ENCODE assay signal across 9 cellular contexts in the genomic region with DNA sequence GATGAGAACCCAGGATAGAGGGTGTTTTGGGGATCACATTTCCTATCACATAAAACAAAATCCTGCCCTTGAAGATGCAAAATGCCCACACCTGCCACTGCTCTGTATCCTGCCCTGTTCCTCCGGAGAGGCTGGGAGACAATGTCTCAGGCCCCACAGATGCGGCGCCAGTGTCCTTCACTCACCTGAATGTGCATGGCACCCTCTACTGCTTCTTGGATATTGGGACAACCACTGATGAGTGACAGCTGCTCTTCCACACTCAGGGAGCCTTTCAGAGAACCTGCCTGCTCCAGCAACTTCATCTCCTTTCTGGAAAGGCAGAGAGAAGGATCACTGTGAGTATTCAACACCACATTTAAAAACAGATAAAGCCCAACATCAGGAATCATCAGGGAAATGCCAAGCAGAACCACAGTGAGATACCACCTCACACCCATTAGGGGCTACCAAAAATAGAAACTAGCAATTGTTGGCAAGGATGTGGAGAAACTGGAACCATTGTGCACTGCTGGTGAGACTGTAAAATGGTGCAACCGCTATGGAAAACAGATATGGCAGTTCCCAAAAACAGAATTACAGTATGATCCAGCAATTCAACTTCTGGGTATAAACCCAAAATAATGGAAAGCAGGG. TPM values are rescaled to one million over a fixed set of nuclear protein-coding genes. Genes with fewer than 3 reads are reported as not detected.
DNase-seq lines count a peak whose midpoint lies in the region; ATAC-seq and TF ChIP-seq lines count a peak whose summit lies in the region.
"Had no signal": no experiment of that assay in that cellular context is flagged by ENCODE, and none has a peak within 500 bp of the region (broad histone marks: within the 10 kb centered on the region; RNA-seq: fewer than 3 reads in every experiment).

No MANE protein-coding gene starts in this region.

- H3K27ac ChIP-seq in MM.1S (ENCODE audit: low read length), result no peak overlapping the region
- no peak overlapping the region for H3K27ac ChIP-seq in lower lobe of right lung

- H3K27me3 ChIP-seq in MM.1S (replicated peaks; ENCODE audit: insufficient read depth, low read length) (no peaks in the 10 kb centered on the region), adipocyte (replicated peaks; ENCODE audit: control insufficient read depth, insufficient read depth, low read length) (no peaks in the 10 kb centered on the region), lower lobe of right lung (ENCODE audit: low read depth) (no peaks in the 10 kb centered on the region)

- H3K27ac Mint-ChIP-seq in activated CD8-positive, alpha-beta memory T cell treated with anti-CD3 and anti-CD28 coated beads, Interleukin-2, amount 10 ng/mL, durations not matched to agents 7 days and 5 days, result no peak overlapping the region
- H3K27ac Mint-ChIP-seq: CD8-positive, alpha-beta T cell had no signal

- DNase-seq in activated CD8-positive, alpha-beta memory T cell treated with anti-CD3 and anti-CD28 coated beads, Interleukin-2, amount 50 U/mL, for 48 hours, result peak; percentile 65
- DNase-seq in activated CD8-positive, alpha-beta memory T cell treated with anti-CD3 and anti-CD28 coated beads, Interleukin-2, amount 10 ng/mL, durations not matched to agents 7 days and 5 days, result no peak
- DNase-seq in MM.1S, result peak; percentile 61
- peak; percentile 52 for DNase-seq in adipocyte (ENCODE audit: low read depth)
- DNase-seq in stimulated activated CD4-positive, alpha-beta T cell treated with anti-CD3 and anti-CD28 coated beads, Interleukin-15, amount 100 ng/mL, for 24 hours, result peak; percentile 69
- DNase-seq in lower lobe of right lung, result no peak
- no peak for DNase-seq in middle frontal gyrus (ENCODE audit: extremely low spot score, low spot score)

- no peak for ATAC-seq in activated CD8-positive, alpha-beta memory T cell treated with anti-CD3 and anti-CD28 coated beads, Interleukin-2, amount 10 ng/mL, durations not matched to agents 7 days and 5 days
- no peak for ATAC-seq in GM18870 (IDR thresholded peaks at IDR 0.05; ENCODE audit: unreplicated experiment)
- ATAC-seq in lower lobe of right lung, result no peak
- ATAC-seq: CD8-positive, alpha-beta T cell had no signal

- H3K9me3 Mint-ChIP-seq in activated CD8-positive, alpha-beta memory T cell treated with anti-CD3 and anti-CD28 coated beads, Interleukin-2, amount 10 ng/mL, durations not matched to agents 7 days and 5 days (ENCODE audit: low read depth), result no peaks in the 10 kb centered on the region
- H3K9me3 Mint-ChIP-seq: CD8-positive, alpha-beta T cell had no signal

- H3K9ac ChIP-seq in MM.1S (ENCODE audit: low read length), result no peak overlapping the region
- H3K9ac ChIP-seq in adipocyte (ENCODE audit: low read length), result no peak overlapping the region

- H3K9me3 ChIP-seq in MM.1S (replicated peaks; ENCODE audit: insufficient read depth, low read length) (no peaks in the 10 kb centered on the region), adipocyte (ENCODE audit: control insufficient read depth, low read length) (no peaks in the 10 kb centered on the region), lower lobe of right lung (no peaks in the 10 kb centered on the region)

- no peaks in the 10 kb centered on the region for H3K4me1 Mint-ChIP-seq in activated CD8-positive, alpha-beta memory T cell treated with anti-CD3 and anti-CD28 coated beads, Interleukin-2, amount 10 ng/mL, durations not matched to agents 7 days and 5 days

- no peaks in the 10 kb centered on the region for H3K9me2 ChIP-seq in MM.1S (replicated peaks; ENCODE audit: insufficient read depth, low read length)

- CTCF ChIA-PET in activated CD8-positive, alpha-beta memory T cell treated with anti-CD3 and anti-CD28 coated beads, Interleukin-2, amount 10 ng/mL, durations not matched to agents 7 days and 5 days (lab: Charles Lee), result no interaction called here

- H3K27me3 Mint-ChIP-seq in activated CD8-positive, alpha-beta memory T cell treated with anti-CD3 and anti-CD28 coated beads, Interleukin-2, amount 10 ng/mL, durations not matched to agents 7 days and 5 days, result no peaks in the 10 kb centered on the region

- H3K4me3 Mint-ChIP-seq in activated CD8-positive, alpha-beta memory T cell treated with anti-CD3 and anti-CD28 coated beads, Interleukin-2, amount 10 ng/mL, durations not matched to agents 7 days and 5 days, result no peak overlapping the region
- H3K4me3 Mint-ChIP-seq: CD8-positive, alpha-beta T cell had no signal

- H3K36me3 ChIP-seq in MM.1S (replicated peaks; ENCODE audit: insufficient read depth, low read length) (no peaks in the 10 kb centered on the region), adipocyte (ENCODE audit: control insufficient read depth, insufficient read depth, low read length, severe bottlenecking) (no peaks in the 10 kb centered on the region), lower lobe of right lung (peaks cover 20% of the 10 kb centered on the region)

- H3K4me1 ChIP-seq in MM.1S (ENCODE audit: low read length) (no peaks in the 10 kb centered on the region), adipocyte (ENCODE audit: control insufficient read depth, insufficient read depth, low read length) (no peaks in the 10 kb centered on the region), lower lobe of right lung (no peaks in the 10 kb centered on the region)

- peaks cover 3% of the 10 kb centered on the region for H3K36me3 Mint-ChIP-seq in activated CD8-positive, alpha-beta memory T cell treated with anti-CD3 and anti-CD28 coated beads, Interleukin-2, amount 10 ng/mL, durations not matched to agents 7 days and 5 days

- no peaks in the 10 kb centered on the region for H3K79me2 ChIP-seq in MM.1S (ENCODE audit: low read length)

- intact Hi-C loops in lower lobe of right lung (cut with DNase I), result no loop called here

- H3K4me2 ChIP-seq in MM.1S (ENCODE audit: low read depth, low read length), result no peak overlapping the region

- no peaks in the 10 kb centered on the region for H3F3A ChIP-seq in MM.1S (ENCODE audit: insufficient read depth, low read length)

- TF ChIP-seq CTCF in MM.1S (IDR thresholded peaks at IDR 0.05; ENCODE audit: low read length) (peak; percentile 68), lower lobe of right lung (IDR thresholded peaks at IDR 0.05) (no peak)

- H2AFZ ChIP-seq in MM.1S (ENCODE audit: low read length), result no peak overlapping the region

- no peaks in the 10 kb centered on the region for H4K20me1 ChIP-seq in MM.1S (ENCODE audit: insufficient read depth, low read length)

- no peak overlapping the region for H3K4me3 ChIP-seq in MM.1S (ENCODE audit: low read length)
- H3K4me3 ChIP-seq in adipocyte (ENCODE audit: low read length), result no peak overlapping the region
- no peak overlapping the region for H3K4me3 ChIP-seq in lower lobe of right lung

RNA-seq across cellular contexts. Expression of gene CRYL1, which starts 36.4 kb away (rescaled TPM):
- 10 to 100 TPM; 11.3 to 13.1 TPM for total RNA-seq in activated CD8-positive, alpha-beta memory T cell treated with anti-CD3 and anti-CD28 coated beads, Interleukin-2, amount 10 ng/mL, durations not matched to agents 7 days and 5 days
- total RNA-seq in lower lobe of right lung, result 24.9 TPM

Comparison
In these comparisons a context has a peak if more than half of its experiments do, and no peak if none do; other contexts are left out.
1. DNase-seq: peak in activated CD8-positive, alpha-beta memory T cell treated with anti-CD3 and anti-CD28 coated beads, Interleukin-2, amount 50 U/mL, for 48 hours (single experiment), MM.1S (single experiment), adipocyte (single experiment) and stimulated activated CD4-positive, alpha-beta T cell treated with anti-CD3 and anti-CD28 coated beads, Interleukin-15, amount 100 ng/mL, for 24 hours (single experiment); none in activated CD8-positive, alpha-beta memory T cell treated with anti-CD3 and anti-CD28 coated beads, Interleukin-2, amount 10 ng/mL, durations not matched to agents 7 days and 5 days (single experiment), lower lobe of right lung (single experiment) and middle frontal gyrus (single experiment).